Comparison of ENCODE assay signal across 8 cellular contexts in genomic region chr14:74571901-74572828, GRCh38. TPM values are rescaled to one million over a fixed set of nuclear protein-coding genes. Genes with fewer than 3 reads are reported as not detected.
DNase-seq lines count a peak whose midpoint lies in the region; ATAC-seq, FAIRE-seq and TF ChIP-seq lines count a peak whose summit lies in the region.

No MANE protein-coding gene starts in this region.

- H3K9me3 ChIP-seq in GM12878 (replicated peaks; ENCODE audit: control insufficient read depth, insufficient read depth, low read length) (no peaks in the 10 kb centered on the region), lung (ENCODE audit: control insufficient read depth in 2 of 2, insufficient read depth in 1 of 2, low read length in 1 of 2) (no peaks in the 10 kb centered on the region), transverse colon (no peaks in the 10 kb centered on the region)

- ATAC-seq in GM12878, result no peak
- peak; percentile 75 for ATAC-seq in lung (ENCODE audit: insufficient read depth, low FRiP score)

- TF ChIP-seq EP300 in GM12878 (IDR thresholded peaks at IDR 0.05; ENCODE audit: borderline replicate concordance in 1 of 2, control insufficient read depth in 1 of 2, low read depth in 2 of 2, low read length in 2 of 2) (no peak), transverse colon (IDR thresholded peaks at IDR 0.05; ENCODE audit: low read depth) (no peak)

- no peak overlapping the region for H2AFZ ChIP-seq in GM12878 (ENCODE audit: control insufficient read depth, low read depth, low read length)

- 43% methylated on average over 11 of the region's 13 CpGs for WGBS in GM12878 (ENCODE audit: insufficient coverage, insufficient replicate concordance, low lambda C conversion rate, missing lambda C conversion rate)
- WGBS in lung, 2 donors, result 43 to 50% methylated on average over 13 of the region's 13 CpGs
- 34 to 45% methylated on average over 13 of the region's 13 CpGs for WGBS in transverse colon (ENCODE audit: low coverage in 1 of 2), 2 donors

- no peak for FAIRE-seq in GM12878 (lab: Jason Lieb, UNC)

- no peak overlapping the region for H3K4me3 ChIP-seq in GM12878
- no peak overlapping the region for H3K4me3 ChIP-seq in lung
- H3K4me3 ChIP-seq in transverse colon, result peak overlapping the region in 1 of 4 donors; percentile 3

- H3K9ac ChIP-seq in GM12878 (ENCODE audit: control insufficient read depth, insufficient read depth, low read length), result no peak overlapping the region

- in situ Hi-C loops in GM12878 (cut with MboI), result no loop called here
- in situ Hi-C loops in transverse colon (cut with MboI; ENCODE audit: low pct_ligation_motif_present in 1 of 4, low pct_unique_long_range_greater_than_20kb in 1 of 4, low sequenced_read_pairs in 3 of 4), result no loop called here
- in situ Hi-C loops in GM13977 (cut with MboI; ENCODE audit: low pct_unique_long_range_greater_than_20kb, low sequenced_read_pairs, unreplicated experiment), result no loop called here

- TF ChIP-seq POLR2A in GM12878 (IDR thresholded peaks at IDR 0.05; ENCODE audit: low read depth, low read length) (no peak), transverse colon (IDR thresholded peaks at IDR 0.05) (no peak)

- intact Hi-C loops in GM12878 (cut with micrococcal nuclease; ENCODE audit: unreplicated experiment), result no loop called here
- intact Hi-C loops in transverse colon (cut with DNase I; ENCODE audit: low total_unique reads), result no loop called here

- SMC1A ChIA-PET in GM12878 (lab: Charles Lee; ENCODE audit: uncharacterized antibody, unreplicated experiment), result interaction anchor here (0.5 to 1.1 kb wide), 3 partner anchors 22 to 333 kb away, joined by 3 to 5 read pairs (median 3); no protein-coding TSS in a partner anchor

- H3K36me3 ChIP-seq in GM12878 (ENCODE audit: control insufficient read depth in 2 of 2, insufficient read depth in 2 of 2, low read length in 1 of 2) (no peaks in the 10 kb centered on the region), lung (ENCODE audit: control insufficient read depth in 2 of 2, insufficient read depth in 2 of 2, low read length in 2 of 2) (no peaks in the 10 kb centered on the region), transverse colon (no peaks in the 10 kb centered on the region)

- TF ChIP-seq RAD21 in GM12878 (IDR thresholded peaks at IDR 0.05; ENCODE audit: insufficient read depth, low read depth, low read length), result no peak

- no peak overlapping the region for H3K4me2 ChIP-seq in GM12878 (ENCODE audit: control insufficient read depth, insufficient read depth)

- TF ChIP-seq CTCF in GM12878 (IDR thresholded peaks at IDR 0.05 in 2 of 3, conservative IDR thresholded peaks at IDR 0.05 in 1 of 3; ENCODE audit: control insufficient read depth in 2 of 3, extremely low read depth in 1 of 3, insufficient read depth in 1 of 3, low read depth in 3 of 3, low read length in 3 of 3), result no peak
- no peak for TF ChIP-seq CTCF in lung (IDR thresholded peaks at IDR 0.05; ENCODE audit: control extremely low read depth, extremely low read depth)
- TF ChIP-seq CTCF in transverse colon (IDR thresholded peaks at IDR 0.05), result no peak
- no peak for TF ChIP-seq CTCF in GM13977 (IDR thresholded peaks at IDR 0.05; ENCODE audit: extremely low read depth, insufficient read depth, missing control alignments)

- CTCF ChIA-PET in GM12878 (lab: Yijun Ruan, JAX), result interaction anchor here (0.7 to 1.3 kb wide), 5 partner anchors 8 to 1990 kb away, joined by 3 to 4 read pairs (median 3); no protein-coding TSS in a partner anchor

- no TSS peak for BruUV-seq in GM12878 (replicated peaks; lab: Mats Ljungman, UMichigan)

- POLR2A ChIA-PET in GM12878 (lab: Charles Lee), result interaction anchor here (0.7 kb wide), 1 partner anchor 1106 kb away, joined by 3 read pairs; no protein-coding TSS in a partner anchor

- H3K27me3 ChIP-seq in GM12878 (replicated peaks in 1 of 2; ENCODE audit: control insufficient read depth in 2 of 2, insufficient read depth in 2 of 2, low read length in 1 of 2), result no peaks in the 10 kb centered on the region; a peak in 1 of 4 replicates
- H3K27me3 ChIP-seq in lung (ENCODE audit: control insufficient read depth, insufficient read depth), result no peaks in the 10 kb centered on the region
- H3K27me3 ChIP-seq in transverse colon, result no peaks in the 10 kb centered on the region

- DNase-seq in GM03348 (ENCODE audit: low spot score), result peak; percentile 81
- peak; percentile 97 for DNase-seq in NCI-H226
- no peak for DNase-seq in GM12878 (ENCODE audit: low read depth, low spot score)
- no peak for DNase-seq in lung (ENCODE audit: low spot score)
- DNase-seq in transverse colon, result peak; percentile 21
- no peak for DNase-seq in stimulated activated CD4-positive, alpha-beta T cell treated with anti-CD3 and anti-CD28 coated beads, Interleukin-12 subunit alpha, Interleukin-12 subunit beta, amount 100 ng/mL, for 4 hours
- no peak for DNase-seq in NCI-H345 treated with DMSO at 0.1 percent for 48 hours (lab: John Stamatoyannopoulos, UW; ENCODE audit: unreplicated experiment)
- DNase-seq in GM13977 (ENCODE audit: low spot score), result no peak

- H3K79me2 ChIP-seq in GM12878 (ENCODE audit: control insufficient read depth, insufficient read depth, low read length), result no peaks in the 10 kb centered on the region

- no peaks in the 10 kb centered on the region for H4K20me1 ChIP-seq in GM12878 (ENCODE audit: control insufficient read depth, insufficient read depth)

- H3K27ac ChIP-seq in GM12878 (ENCODE audit: control insufficient read depth, insufficient read depth) (no peak overlapping the region), lung (ENCODE audit: low read depth in 1 of 2, low read length in 1 of 2) (peak overlapping the region; percentile 18 to 71), transverse colon (peak overlapping the region; percentile 72 to 84 (median 76))

- H3K4me1 ChIP-seq in GM12878 (ENCODE audit: control insufficient read depth, insufficient read depth, low read length) (no peaks in the 10 kb centered on the region), lung (ENCODE audit: control insufficient read depth in 2 of 2, insufficient read depth in 2 of 2, low read length in 2 of 2) (peaks cover 0 to 7% of the 10 kb centered on the region in 2 donors), transverse colon (peaks cover 7 to 35% (median 14%) of the 10 kb centered on the region in 4 donors)

- RAD21 ChIA-PET in GM12878 (lab: Charles Lee; ENCODE audit: unreplicated experiment), result interaction anchor here (1.1 kb wide), 1 partner anchor 21 kb away, joined by 3 read pairs; no protein-coding TSS in a partner anchor

TF ChIP-seq in GM12878, 131 proteins besides CTCF, POLR2A, EP300 and RAD21:
- TF ChIP-seq RB1 (IDR thresholded peaks at IDR 0.05; ENCODE audit: borderline replicate concordance) (no peak), BACH1 (IDR thresholded peaks at IDR 0.05; ENCODE audit: borderline replicate concordance) (no peak), MLLT1 (IDR thresholded peaks at IDR 0.05) (peak; percentile 98), SRF (IDR thresholded peaks at IDR 0.05; ENCODE audit: low read depth in 2 of 2, low read length in 2 of 2) (peak in 1 of 2 experiments; percentile 47; a peak in 1 of 4 replicates), YY1 (IDR thresholded peaks at IDR 0.05; ENCODE audit: low read depth, low read length) (peak; percentile 83), SMAD1 (IDR thresholded peaks at IDR 0.05; ENCODE audit: low read depth, partially characterized antibody) (no peak)

RNA-seq across cellular contexts. Expression of gene LTBP2, which starts 39.9 kb away (rescaled TPM):
- 0.86 and 0.95 TPM in 2 replicates for total RNA-seq in GM12878 (2013; cell fraction: nucleolus; rRNA removed)
- total RNA-seq in GM12878 (2014; rRNA removed) (0.06 and 0.16 TPM in 2 replicates), GM12878 (2014; rRNA removed; fragmentation: Illumina TruSeq; extraction: Trizol) (under 0.01 TPM in 1 of 2 replicates, not detected in the other), GM12878 (2021) (0.10 and 0.16 TPM in 2 replicates), lung (10 to 100 TPM; 33.4 to 78.4 TPM), transverse colon (10 to 100 TPM in 3 of 4 donors, 1 to 10 TPM in 1; 9.7 to 15.3 (median 11.9) TPM)
- polyA plus RNA-seq in GM12878 (2011; ENCODE audit: low read depth), result 0.04 TPM
- polyA plus RNA-seq in GM12878 (2011; rRNA removed) (0.05 and 0.10 TPM in 2 replicates), GM12878 (2014; fragmentation: Illumina TruSeq; extraction: Trizol) (0.03 TPM in 1 of 2 replicates, not detected in the other), GM12878 (2014; fragmentation: Nextera tagmentation; extraction: Ambion mirVana) (under 1 TPM; 0.05 to 0.07 TPM), GM12878 (2014; rRNA removed) (0.05 and 0.20 TPM in 2 replicates), GM12878 (2016; fragmentation: Nextera tagmentation; extraction: Ambion mirVana) (under 1 TPM; 0.08 to 0.23 TPM), lung (10 to 100 TPM; 13.2 to 18.2 TPM)
- polyA plus RNA-seq in GM12878 (2011; cell fraction: cytosol; rRNA removed), result 0.06 and 0.08 TPM in 2 replicates
- 0.38 and 0.78 TPM in 2 replicates for polyA plus RNA-seq in GM12878 (2011; cell fraction: nucleus; rRNA removed)
- polyA plus RNA-seq in GM12878 (2012), result 0.06 and 0.15 TPM in 2 replicates
- under 0.01 and 0.26 TPM in 2 replicates for polyA minus RNA-seq in GM12878 (2011; rRNA and poly(A)+ RNA removed)
- not detected in 2 replicates for polyA minus RNA-seq in GM12878 (2011; cell fraction: cytosol; rRNA and poly(A)+ RNA removed)
- polyA minus RNA-seq in GM12878 (2011; cell fraction: nucleus; rRNA and poly(A)+ RNA removed), result 0.19 and 0.36 TPM in 2 replicates

Comparison
In these comparisons a context has a peak if more than half of its experiments do, and no peak if none do; other contexts are left out.
1. DNase-seq: peak in GM03348 (single experiment), NCI-H226 (single experiment) and transverse colon (single experiment); none in GM12878 (single experiment), lung (single experiment), stimulated activated CD4-positive, alpha-beta T cell treated with anti-CD3 and anti-CD28 coated beads, Interleukin-12 subunit alpha, Interleukin-12 subunit beta, amount 100 ng/mL, for 4 hours (single experiment), NCI-H345 treated with DMSO at 0.1 percent for 48 hours (single experiment) and GM13977 (single experiment).
2. RNA of gene LTBP2, which starts 39.9 kb away (total RNA-seq): 33.4 to 78.4 TPM in lung and 9.7 to 15.3 TPM in transverse colon; under 0.01 to 0.95 TPM in GM12878; every median in the first group is over 4 times any median in the second.